27 cellular contexts compared by ENCODE assay signal in genomic region chr1:232984577-232985425, GRCh38. TPM values are rescaled to one million over a fixed set of nuclear protein-coding genes. Genes with fewer than 3 reads are reported as not detected.
DNase-seq lines count a peak whose midpoint lies in the region; ATAC-seq lines count a peak whose summit lies in the region.
"Had no signal": no experiment of that assay in that cellular context is flagged by ENCODE, and none has a peak within 500 bp of the region (broad histone marks: within the 10 kb centered on the region; RNA-seq: fewer than 3 reads in every experiment).

No MANE protein-coding gene starts in this region.

- no peak for ATAC-seq in activated T-cell treated with anti-CD3 and anti-CD28 coated beads, Interleukin-2, amount 50 U/mL, for 72 hours (replicated peaks in 1 of 2)
- no peak for ATAC-seq in activated T-cell treated with anti-CD3 and anti-CD28 coated beads, Interleukin-2, amount 50 U/mL, for 4 hours
- ATAC-seq: naive thymus-derived CD4-positive, alpha-beta T cell; Panc1 had no signal

- H3K36me3 ChIP-seq in mucosa of rectum (ENCODE audit: control insufficient read depth in 2 of 2, insufficient read depth in 2 of 2, low read length in 2 of 2) = peaks cover 0 to 1% of the 10 kb centered on the region in 2 donors
- H3K36me3 ChIP-seq: cardiac muscle cell, sigmoid colon had no signal

- no peak for DNase-seq in activated T-cell treated with anti-CD3 and anti-CD28 coated beads, Interleukin-2, amount 50 U/mL, for 72 hours
- DNase-seq in activated T-cell treated with anti-CD3 and anti-CD28 coated beads, Interleukin-2, amount 50 U/mL, for 4 hours = no peak
- DNase-seq in globus pallidus (ENCODE audit: low spot score) = peak; percentile 83
- no peak for DNase-seq in stimulated activated CD8-positive, alpha-beta memory T cell treated with anti-CD3 and anti-CD28 coated beads, Interleukin-4, amount 100 ng/mL, for 48 hours
- no peak for DNase-seq in NOMO-1 (lab: John Stamatoyannopoulos, UW; ENCODE audit: unreplicated experiment in 2 of 2)
- DNase-seq in activated gamma-delta T cell (lab: John Stamatoyannopoulos, UW) = no peak
- DNase-seq: activated CD4-positive, alpha-beta T cell treated with anti-CD3 and anti-CD28 coated beads, Interleukin-2, amount 50 U/mL, for 48 hours; activated CD4-positive, CD25-positive, alpha-beta regulatory T cell; activated naive CD4-positive, alpha-beta T cell treated with Interleukin-2 at 50 U/mL for 16 hours; CD8-positive, alpha-beta memory T cell; GOT3; left cardiac atrium; MV-4-11; naive thymus-derived CD4-positive, alpha-beta T cell; NCI-H510A treated with DMSO at 0.1 percent for 48 hours; NK-92 treated with Interleukin-12 subunit alpha and Interleukin-12 subunit beta, amount 100 ng/mL, for 24 hours; SIG-M5; sigmoid colon; stimulated activated CD4-positive, alpha-beta T cell treated with anti-CD3 and anti-CD28 coated beads, Interleukin-15, amount 100 ng/mL, for 24 hours; stomach had no signal

- H3K9me3 Mint-ChIP-seq in activated T-cell treated with anti-CD3 and anti-CD28 coated beads, Interleukin-2, amount 50 U/mL, for 72 hours = no peaks in the 10 kb centered on the region
- H3K9me3 Mint-ChIP-seq in activated T-cell treated with anti-CD3 and anti-CD28 coated beads, Interleukin-2, amount 50 U/mL, for 4 hours = no peaks in the 10 kb centered on the region
- H3K9me3 Mint-ChIP-seq: CD8-positive, alpha-beta memory T cell; dendritic cell treated with granulocyte-macrophage colony-stimulating factor and Interleukin-4, amounts not matched to agents 40 ng/mL and 50 ng/mL, for 4 days; memory B cell; naive thymus-derived CD4-positive, alpha-beta T cell had no signal

- H3K4me1 ChIP-seq in mucosa of rectum (ENCODE audit: control insufficient read depth in 2 of 2, insufficient read depth in 2 of 2, low read length in 2 of 2) = peaks cover 7 to 13% of the 10 kb centered on the region in 2 donors
- H3K4me1 ChIP-seq: sigmoid colon had no signal

- no peaks in the 10 kb centered on the region for H3K9me3 ChIP-seq in mucosa of rectum (ENCODE audit: control insufficient read depth in 2 of 2, low read length in 2 of 2)
- H3K9me3 ChIP-seq: sigmoid colon, stomach had no signal

- no peak overlapping the region for H3K9ac ChIP-seq in mucosa of rectum (ENCODE audit: low read depth in 1 of 2, low read length in 2 of 2)
- H3K9ac ChIP-seq: KMS-11 had no signal

- H3K36me3 Mint-ChIP-seq in activated T-cell treated with anti-CD3 and anti-CD28 coated beads, Interleukin-2, amount 50 U/mL, for 72 hours (ENCODE audit: insufficient read depth in 2 of 2) = peaks cover 0 to 4% of the 10 kb centered on the region in 2 donors
- peaks cover 7% of the 10 kb centered on the region for H3K36me3 Mint-ChIP-seq in activated T-cell treated with anti-CD3 and anti-CD28 coated beads, Interleukin-2, amount 50 U/mL, for 4 hours (ENCODE audit: insufficient read depth)

- H3K4me3 Mint-ChIP-seq in activated T-cell treated with anti-CD3 and anti-CD28 coated beads, Interleukin-2, amount 50 U/mL, for 72 hours = no peak overlapping the region
- H3K4me3 Mint-ChIP-seq in activated T-cell treated with anti-CD3 and anti-CD28 coated beads, Interleukin-2, amount 50 U/mL, for 4 hours = no peak overlapping the region
- H3K4me3 Mint-ChIP-seq: CD8-positive, alpha-beta memory T cell; dendritic cell treated with granulocyte-macrophage colony-stimulating factor and Interleukin-4, amounts not matched to agents 40 ng/mL and 50 ng/mL, for 4 days; memory B cell; naive thymus-derived CD4-positive, alpha-beta T cell had no signal

- no peaks in the 10 kb centered on the region for H3K4me1 Mint-ChIP-seq in activated T-cell treated with anti-CD3 and anti-CD28 coated beads, Interleukin-2, amount 50 U/mL, for 72 hours (ENCODE audit: low read depth)
- no peaks in the 10 kb centered on the region for H3K4me1 Mint-ChIP-seq in activated T-cell treated with anti-CD3 and anti-CD28 coated beads, Interleukin-2, amount 50 U/mL, for 4 hours (ENCODE audit: low read depth)
- H3K4me1 Mint-ChIP-seq: memory B cell; naive thymus-derived CD4-positive, alpha-beta T cell had no signal

- H3K27me3 Mint-ChIP-seq in activated T-cell treated with anti-CD3 and anti-CD28 coated beads, Interleukin-2, amount 50 U/mL, for 72 hours (ENCODE audit: low read depth) = no peaks in the 10 kb centered on the region
- H3K27me3 Mint-ChIP-seq in activated T-cell treated with anti-CD3 and anti-CD28 coated beads, Interleukin-2, amount 50 U/mL, for 4 hours (ENCODE audit: low read depth) = no peaks in the 10 kb centered on the region
- H3K27me3 Mint-ChIP-seq: CD8-positive, alpha-beta memory T cell; dendritic cell treated with granulocyte-macrophage colony-stimulating factor and Interleukin-4, amounts not matched to agents 40 ng/mL and 50 ng/mL, for 4 days; memory B cell; naive thymus-derived CD4-positive, alpha-beta T cell had no signal

- H3K4me3 ChIP-seq in mucosa of rectum (ENCODE audit: low read length in 2 of 2) = no peak overlapping the region
- H3K4me3 ChIP-seq: cardiac muscle cell, sigmoid colon, stomach had no signal

- no peaks in the 10 kb centered on the region for H3K27me3 ChIP-seq in mucosa of rectum (ENCODE audit: control insufficient read depth in 2 of 2, insufficient read depth in 2 of 2, low read length in 2 of 2)
- H3K27me3 ChIP-seq: cardiac muscle cell, sigmoid colon, stomach had no signal

- H3K27ac Mint-ChIP-seq in activated T-cell treated with anti-CD3 and anti-CD28 coated beads, Interleukin-2, amount 50 U/mL, for 72 hours = peak overlapping the region; percentile 57
- H3K27ac Mint-ChIP-seq: dendritic cell treated with granulocyte-macrophage colony-stimulating factor and Interleukin-4, amounts not matched to agents 40 ng/mL and 50 ng/mL, for 4 days; memory B cell had no signal

- H3K27ac ChIP-seq in mucosa of rectum (ENCODE audit: low read depth in 2 of 2, low read length in 2 of 2) (peak overlapping the region; percentile 43 to 58), temporal lobe (ENCODE audit: low read depth, low read length) (peak overlapping the region; percentile 73)
- H3K27ac ChIP-seq: cardiac muscle cell, KMS-11, sigmoid colon, stomach had no signal

RNA-seq across cellular contexts. Expression of gene NTPCR, which starts 34.4 kb away (rescaled TPM):
- 10 to 100 TPM; 20.9 to 50.5 TPM for total RNA-seq in activated T-cell treated with anti-CD3 and anti-CD28 coated beads, Interleukin-2, amount 50 U/mL, for 72 hours
- 10 to 100 TPM; 16.9 to 19.8 (median 18.3) TPM for total RNA-seq in activated T-cell treated with anti-CD3 and anti-CD28 coated beads, Interleukin-2, amount 50 U/mL, for 4 hours
- total RNA-seq in temporal lobe = 9.3 TPM
